ENCODE assay signal across 8 cellular contexts in genomic region chr5:93622240-93622885, GRCh38. TPM values are rescaled to one million over a fixed set of nuclear protein-coding genes. Genes with fewer than 3 reads are reported as not detected.
DNase-seq lines count a peak whose midpoint lies in the region; ATAC-seq and TF ChIP-seq lines count a peak whose summit lies in the region.

No MANE protein-coding gene starts in this region.

- no peaks in the 10 kb centered on the region for H3K9me3 Mint-ChIP-seq in activated T-helper 1 cell treated with anti-CD3 and anti-CD28 coated beads, Interleukin-12 subunit alpha, Interleukin-12 subunit beta, Interleukin-2, Interleukin-4 antibody, amounts not matched to agents 30 ng/mL and 10 ng/mL and 1 ng/mL, durations not matched to agents 14 hours and 24 hours and 36 hours

- DNase-seq in DMS 273 treated with DMSO at 0.1 percent for 48 hours (lab: John Stamatoyannopoulos, UW) (peak; percentile 15), SK-N-DZ (ENCODE audit: low spot score) (peak; percentile 76), epithelial cell of proximal tubule (ENCODE audit: low read depth) (peak; percentile 42), osteoblast (ENCODE audit: insufficient read length, low spot score, missing footprints) (peak; percentile 90)
- no peak for DNase-seq in activated T-helper 1 cell treated with anti-CD3 and anti-CD28 coated beads, Interleukin-12 subunit alpha, Interleukin-12 subunit beta, Interleukin-2, Interleukin-4 antibody, amounts not matched to agents 30 ng/mL and 10 ng/mL and 1 ng/mL, durations not matched to agents 14 hours and 24 hours and 36 hours (ENCODE audit: low spot score)

- H3K27me3 ChIP-seq in osteoblast (ENCODE audit: insufficient read depth, low read length), result no peaks in the 10 kb centered on the region

- TF ChIP-seq CTCF in epithelial cell of proximal tubule (conservative IDR thresholded peaks at IDR 0.05; ENCODE audit: low read depth, low read length), result no peak
- no peak for TF ChIP-seq CTCF in osteoblast (IDR thresholded peaks at IDR 0.05; ENCODE audit: extremely low read depth, low read depth, low read length)

- H2AFZ ChIP-seq in osteoblast (ENCODE audit: low read length), result no peak overlapping the region

- H4K20me1 ChIP-seq in osteoblast (ENCODE audit: insufficient read depth, low read length), result no peaks in the 10 kb centered on the region

- no peaks in the 10 kb centered on the region for H3K36me3 ChIP-seq in osteoblast (ENCODE audit: insufficient read depth, low read length)

- no peaks in the 10 kb centered on the region for H3K79me2 ChIP-seq in osteoblast (ENCODE audit: insufficient read depth, low read length)

- H3K4me3 ChIP-seq in epithelial cell of proximal tubule (ENCODE audit: low read depth, low read length), result no peak overlapping the region
- no peak overlapping the region for H3K4me3 ChIP-seq in osteoblast (ENCODE audit: insufficient read depth, low read length)

- intact Hi-C loops in activated T-helper 1 cell treated with anti-CD3 and anti-CD28 coated beads, Interleukin-12 subunit alpha, Interleukin-12 subunit beta, Interleukin-2, Interleukin-4 antibody, amounts not matched to agents 30 ng/mL and 10 ng/mL and 1 ng/mL, durations not matched to agents 14 hours and 24 hours and 36 hours (cut with micrococcal nuclease), result loop anchor here (5.0 kb wide), 2 partner anchors 180 to 1230 kb away; no protein-coding TSS in a partner anchor

- no peaks in the 10 kb centered on the region for H3K9me3 ChIP-seq in osteoblast (ENCODE audit: low read depth, low read length)

- H3K4me1 Mint-ChIP-seq in activated T-helper 1 cell treated with anti-CD3 and anti-CD28 coated beads, Interleukin-12 subunit alpha, Interleukin-12 subunit beta, Interleukin-2, Interleukin-4 antibody, amounts not matched to agents 30 ng/mL and 10 ng/mL and 1 ng/mL, durations not matched to agents 14 hours and 24 hours and 36 hours (ENCODE audit: low read depth), result peaks cover 10% of the 10 kb centered on the region

- ATAC-seq in HG03521 (IDR thresholded peaks at IDR 0.05; ENCODE audit: unreplicated experiment) (peak; percentile 38), HG02885 (IDR thresholded peaks at IDR 0.05; ENCODE audit: poor library complexity, unreplicated experiment) (no peak), GM21786 (IDR thresholded peaks at IDR 0.05; ENCODE audit: unreplicated experiment) (no peak)

- H3K4me1 ChIP-seq in osteoblast (ENCODE audit: insufficient read depth, low read length), result peaks cover 6% of the 10 kb centered on the region

- H3K4me2 ChIP-seq in osteoblast (ENCODE audit: insufficient read depth, low read length), result peak overlapping the region; percentile 94

- no peak overlapping the region for H3K27ac Mint-ChIP-seq in activated T-helper 1 cell treated with anti-CD3 and anti-CD28 coated beads, Interleukin-12 subunit alpha, Interleukin-12 subunit beta, Interleukin-2, Interleukin-4 antibody, amounts not matched to agents 30 ng/mL and 10 ng/mL and 1 ng/mL, durations not matched to agents 14 hours and 24 hours and 36 hours

- no peak overlapping the region for H3K4me3 Mint-ChIP-seq in activated T-helper 1 cell treated with anti-CD3 and anti-CD28 coated beads, Interleukin-12 subunit alpha, Interleukin-12 subunit beta, Interleukin-2, Interleukin-4 antibody, amounts not matched to agents 30 ng/mL and 10 ng/mL and 1 ng/mL, durations not matched to agents 14 hours and 24 hours and 36 hours

- peaks cover 35% of the 10 kb centered on the region for H3K27me3 Mint-ChIP-seq in activated T-helper 1 cell treated with anti-CD3 and anti-CD28 coated beads, Interleukin-12 subunit alpha, Interleukin-12 subunit beta, Interleukin-2, Interleukin-4 antibody, amounts not matched to agents 30 ng/mL and 10 ng/mL and 1 ng/mL, durations not matched to agents 14 hours and 24 hours and 36 hours (ENCODE audit: insufficient read depth)

- H3K27ac ChIP-seq in osteoblast (ENCODE audit: low read depth, low read length), result peak overlapping the region; percentile 58

- no peaks in the 10 kb centered on the region for H3K36me3 Mint-ChIP-seq in activated T-helper 1 cell treated with anti-CD3 and anti-CD28 coated beads, Interleukin-12 subunit alpha, Interleukin-12 subunit beta, Interleukin-2, Interleukin-4 antibody, amounts not matched to agents 30 ng/mL and 10 ng/mL and 1 ng/mL, durations not matched to agents 14 hours and 24 hours and 36 hours (ENCODE audit: low read depth)

RNA-seq across cellular contexts. Expression of gene NR2F1, which starts 39.3 kb away (rescaled TPM):
- 2.9 and 6.9 TPM in 2 replicates for polyA plus RNA-seq in SK-N-DZ (2014; cell fraction: cytosol; rRNA removed)
- 1.4 and 9.1 TPM in 2 replicates for polyA plus RNA-seq in SK-N-DZ (2014; cell fraction: nucleus; rRNA removed)
- total RNA-seq in epithelial cell of proximal tubule, result 12.6 and 14.8 TPM in 2 replicates
- total RNA-seq in osteoblast, result 7.2 and 10.6 TPM in 2 replicates
- total RNA-seq in activated T-helper 1 cell treated with anti-CD3 and anti-CD28 coated beads, Interleukin-12 subunit alpha, Interleukin-12 subunit beta, Interleukin-2, Interleukin-4 antibody, amounts not matched to agents 30 ng/mL and 10 ng/mL and 1 ng/mL, durations not matched to agents 14 hours and 24 hours and 36 hours, result not detected in 2 replicates

RNA-seq across cellular contexts. Expression of gene NR2F1-AS1, which starts 41.3 kb away (rescaled TPM):
- 0.21 and 0.24 TPM in 2 replicates for polyA plus RNA-seq in SK-N-DZ (2014; cell fraction: cytosol; rRNA removed)
- polyA plus RNA-seq in SK-N-DZ (2014; cell fraction: nucleus; rRNA removed), result 2.0 TPM in 1 of 2 replicates, not detected in the other
- 1.2 and 1.6 TPM in 2 replicates for total RNA-seq in epithelial cell of proximal tubule
- total RNA-seq in osteoblast, result 15.9 and 17.4 TPM in 2 replicates
- not detected in 2 replicates for total RNA-seq in activated T-helper 1 cell treated with anti-CD3 and anti-CD28 coated beads, Interleukin-12 subunit alpha, Interleukin-12 subunit beta, Interleukin-2, Interleukin-4 antibody, amounts not matched to agents 30 ng/mL and 10 ng/mL and 1 ng/mL, durations not matched to agents 14 hours and 24 hours and 36 hours
